In the genomic region with DNA sequence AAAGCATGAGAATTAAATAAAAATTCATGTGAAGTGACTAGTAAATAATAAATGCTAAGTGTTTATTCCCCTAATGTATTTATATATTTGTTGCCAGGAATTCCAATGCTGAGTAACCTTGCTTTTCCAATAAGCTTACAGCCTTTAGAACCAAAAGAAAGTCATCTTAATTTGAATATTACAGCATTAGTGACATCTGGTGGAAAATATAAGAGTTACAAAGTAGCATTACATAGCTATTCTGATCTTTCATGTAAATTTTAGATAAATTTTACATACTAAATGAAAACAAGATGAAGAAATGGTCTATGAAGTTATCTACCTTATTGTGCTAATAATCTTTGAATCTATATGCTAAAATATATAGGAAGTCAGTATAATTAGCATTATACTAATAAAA, we compare ENCODE assay signal across 8 cellular contexts. TPM values are rescaled to one million over a fixed set of nuclear protein-coding genes. Genes with fewer than 3 reads are reported as not detected.
DNase-seq lines count a peak whose midpoint lies in the region; TF ChIP-seq lines count a peak whose summit lies in the region.
"Had no signal": no experiment of that assay in that cellular context is flagged by ENCODE, and none has a peak within 500 bp of the region (broad histone marks: within the 10 kb centered on the region; RNA-seq: fewer than 3 reads in every experiment).

No MANE protein-coding gene starts in this region.

- CTCF ChIA-PET in mammary epithelial cell (lab: Charles Lee; ENCODE audit: low non-redundant PET) = interaction anchor here (0.6 to 0.7 kb wide), 2 partner anchors 145 to 562 kb away, joined by 5 to 9 read pairs; no protein-coding TSS in a partner anchor

- H2AFZ ChIP-seq in mammary epithelial cell (ENCODE audit: low read depth, low read length) (no peak overlapping the region), neural cell (ENCODE audit: low read depth, low read length) (no peak overlapping the region)

- H3K36me3 ChIP-seq in mammary epithelial cell (ENCODE audit: insufficient read depth, low read length) (peaks cover 10% of the 10 kb centered on the region), neural cell (ENCODE audit: insufficient read depth, low read length) (no peaks in the 10 kb centered on the region), testis (ENCODE audit: low read depth, missing control alignments) (no peaks in the 10 kb centered on the region)

- H3K9me3 ChIP-seq in mammary epithelial cell (replicated peaks; ENCODE audit: insufficient read depth, low read length) (no peaks in the 10 kb centered on the region), neural cell (ENCODE audit: low read length) (no peaks in the 10 kb centered on the region), testis (no peaks in the 10 kb centered on the region)

- H3K9me2 ChIP-seq in neural cell (ENCODE audit: insufficient read depth, low read length) = no peaks in the 10 kb centered on the region

- H3K4me2 ChIP-seq in mammary epithelial cell (ENCODE audit: insufficient read depth, low read depth, low read length) (no peak overlapping the region), neural cell (ENCODE audit: low read length) (no peak overlapping the region)

- TF ChIP-seq EP300 in neural cell (conservative IDR thresholded peaks at IDR 0.05; ENCODE audit: poor library complexity, severe bottlenecking) = no peak

- H3K27me3 ChIP-seq in mammary epithelial cell (ENCODE audit: insufficient read depth, low read length) (no peaks in the 10 kb centered on the region), neural cell (ENCODE audit: insufficient read depth, low read depth, low read length) (no peaks in the 10 kb centered on the region), testis (no peaks in the 10 kb centered on the region)

- intact Hi-C loops in mammary epithelial cell (cut with micrococcal nuclease) (loop anchor here (2.0 kb wide), 1 partner anchor 1075 kb away; no protein-coding TSS in a partner anchor), testis (cut with DNase I; ENCODE audit: low total_unique reads) (no loop called here)

- H3K79me2 ChIP-seq in mammary epithelial cell (ENCODE audit: insufficient read depth, low read length) = peaks cover 18% of the 10 kb centered on the region
- H3K79me2 ChIP-seq in neural cell (replicated peaks; ENCODE audit: insufficient read depth, low read length) = no peaks in the 10 kb centered on the region

- TF ChIP-seq CTCF in GM12873 (IDR thresholded peaks at IDR 0.05; ENCODE audit: insufficient read depth, low read depth, low read length, missing control alignments) = peak; percentile 2
- TF ChIP-seq CTCF in LNCAP (IDR thresholded peaks at IDR 0.05) = peak; percentile 41
- peak; percentile 3 to 23 for TF ChIP-seq CTCF in mammary epithelial cell (conservative IDR thresholded peaks at IDR 0.05 in 1 of 2, IDR thresholded peaks at IDR 0.05 in 1 of 2; ENCODE audit: extremely low read depth in 1 of 2, insufficient read depth in 1 of 2, low read depth in 1 of 2, low read length in 2 of 2)
- peak; percentile 69 for TF ChIP-seq CTCF in neural cell (IDR thresholded peaks at IDR 0.05; ENCODE audit: poor library complexity, severe bottlenecking)
- no peak for TF ChIP-seq CTCF in testis (IDR thresholded peaks at IDR 0.05)

- H3K4me3 ChIP-seq in mammary epithelial cell (replicated peaks in 1 of 3; ENCODE audit: insufficient read depth in 1 of 3, low read depth in 2 of 3, low read length in 3 of 3) (no peak overlapping the region), neural cell (ENCODE audit: low read length) (no peak overlapping the region), testis (no peak overlapping the region)

- DNase-seq in mammary epithelial cell (no peak), T-helper 2 cell (no peak), testis (no peak)
- DNase-seq in stimulated activated CD4-positive, alpha-beta T cell treated with anti-CD3 and anti-CD28 coated beads, Interleukin-15, amount 100 ng/mL, for 24 hours = no peak
- DNase-seq: glutamatergic neuron had no signal

- no peak overlapping the region for H3K9ac ChIP-seq in mammary epithelial cell (ENCODE audit: insufficient read depth, low read length)
- H3K9ac ChIP-seq in neural cell (ENCODE audit: low read length) = no peak overlapping the region

- no peaks in the 10 kb centered on the region for H4K20me1 ChIP-seq in mammary epithelial cell (ENCODE audit: insufficient read depth, low read length)
- no peaks in the 10 kb centered on the region for H4K20me1 ChIP-seq in neural cell (ENCODE audit: insufficient read depth)

- H3K4me1 ChIP-seq in mammary epithelial cell (ENCODE audit: insufficient read depth, low read length) = no peaks in the 10 kb centered on the region
- no peaks in the 10 kb centered on the region for H3K4me1 ChIP-seq in testis

- dilution Hi-C loops in mammary epithelial cell (cut with HindIII; ENCODE audit: low sequenced_read_pairs) = no loop called here

- H3F3A ChIP-seq in neural cell (ENCODE audit: insufficient read depth, low read length, poor library complexity, severe bottlenecking) = no peaks in the 10 kb centered on the region

- in situ Hi-C loops in mammary epithelial cell (cut with MboI; ENCODE audit: low sequenced_read_pairs in 2 of 2) = loop anchor here (10.0 kb wide), 1 partner anchor 741 kb away; no protein-coding TSS in a partner anchor

- H3K27ac ChIP-seq in mammary epithelial cell (ENCODE audit: insufficient read depth, low read depth, low read length) = no peak overlapping the region
- no peak overlapping the region for H3K27ac ChIP-seq in neural cell (ENCODE audit: low read length)
- no peak overlapping the region for H3K27ac ChIP-seq in testis

- peak; percentile 77 for TF ChIP-seq RAD21 in neural cell (conservative IDR thresholded peaks at IDR 0.05)

- no TSS peak for BruUV-seq in mammary epithelial cell (replicated peaks; lab: Mats Ljungman, UMichigan)

- no peak for TF ChIP-seq POLR2A in testis (IDR thresholded peaks at IDR 0.05)

TF ChIP-seq in neural cell, 6 proteins besides CTCF, POLR2A, EP300 and RAD21:
- no peak for TF ChIP-seq POLR2AphosphoS5 (IDR thresholded peaks at IDR 0.05)
- TF ChIP-seq SMC3 (conservative IDR thresholded peaks at IDR 0.05; ENCODE audit: poor library complexity) = peak; percentile 81

RNA-seq across cellular contexts. Expression of gene MAD2L1, which starts 10.4 kb away (rescaled TPM):
- 10 to 100 TPM in 1 of 2 donors, 1 to 10 TPM in 1; 4.3 to 34.4 TPM for total RNA-seq in mammary epithelial cell
- polyA plus RNA-seq in mammary epithelial cell = 38.3 TPM
- 14.7 TPM for polyA minus RNA-seq in mammary epithelial cell
- 7.3 and 8.7 TPM in 2 replicates for polyA plus RNA-seq in neural cell
- 3.4 and 4.1 TPM in 2 replicates for polyA minus RNA-seq in neural cell
- total RNA-seq in testis = 10 to 100 TPM in 1 of 2 donors, 1 to 10 TPM in 1; 6.3 to 11.1 TPM
- 24.4 TPM for polyA plus RNA-seq in testis (ENCODE audit: insufficient read depth, low read depth, low replicate concordance)

Comparison
In these comparisons a context has a peak if more than half of its experiments do, and no peak if none do; other contexts are left out.
1. CTCF ChIP-seq: peak in GM12873 (single experiment), LNCAP (single experiment), mammary epithelial cell (2 of 2) and neural cell (single experiment); none in testis (0 of 3).